1 cellular context compared by ENCODE assay signal in genomic region chr22:19522190-19522880, GRCh38.
A peak's percentile ranks its signal among the peaks of the same experiment; 100 is the strongest.
TF ChIP-seq lines count a peak whose summit lies in the region.

No MANE protein-coding gene starts in this region.

TF ChIP-seq in K562, 482 proteins besides CTCF, POLR2A, EP300 and RAD21 (continued from another document and continues in another):
- TF ChIP-seq ZBTB2 (IDR thresholded peaks at IDR 0.05) (no peak), POLR2AphosphoS5 (IDR thresholded peaks at IDR 0.05; ENCODE audit: control insufficient read depth, insufficient read depth, low read depth, low read length) (peak; percentile 67; the same call in 1 of the 2 replicates), POLR2B (IDR thresholded peaks at IDR 0.05; ENCODE audit: low read depth, partially characterized antibody) (peak; percentile 43), MEIS2 (IDR thresholded peaks at IDR 0.05; ENCODE audit: partially characterized antibody) (no peak), KAT2B (IDR thresholded peaks at IDR 0.05; ENCODE audit: low read depth, low read length) (no peak), CREB1 (IDR thresholded peaks at IDR 0.05) (no peak), CREB1 (CRISPR knock-in tag; IDR thresholded peaks at IDR 0.05) (no peak), ZNF830 (CRISPR knock-in tag; IDR thresholded peaks at IDR 0.05) (no peak), CCNT2 (IDR thresholded peaks at IDR 0.05; ENCODE audit: borderline replicate concordance, extremely low read depth, insufficient read length, low read depth, low read length) (peak; percentile 46), NCOR1 (IDR thresholded peaks at IDR 0.05) (no peak), ZFX (CRISPR knock-in tag; IDR thresholded peaks at IDR 0.05) (no peak), CBFB (CRISPR knock-in tag; IDR thresholded peaks at IDR 0.05) (no peak), ZNF583 (CRISPR knock-in tag; IDR thresholded peaks at IDR 0.05) (no peak), THAP12 (CRISPR knock-in tag; IDR thresholded peaks at IDR 0.05) (0 out of 2 replicates have a peak, but pooled peaks have one; percentile 4), BRD9 (IDR thresholded peaks at IDR 0.05; ENCODE audit: low read depth, partially characterized antibody) (no peak), BCOR (IDR thresholded peaks at IDR 0.05) (no peak), CBX8 (IDR thresholded peaks at IDR 0.05; ENCODE audit: borderline replicate concordance, extremely low read depth, low read depth, low read length, poor library complexity, severe bottlenecking) (no peak), NELFE (IDR thresholded peaks at IDR 0.05; ENCODE audit: insufficient read depth, insufficient read length) (no peak), THRB (CRISPR knock-in tag; conservative IDR thresholded peaks at IDR 0.05) (no peak), SNIP1 (IDR thresholded peaks at IDR 0.05; ENCODE audit: low read depth) (no peak), C11orf30 (IDR thresholded peaks at IDR 0.05; ENCODE audit: low read depth) (no peak), ZNF239 (CRISPR knock-in tag; IDR thresholded peaks at IDR 0.05) (no peak), NUFIP1 (IDR thresholded peaks at IDR 0.05; ENCODE audit: partially characterized antibody) (no peak), PRMT5 (CRISPR knock-in tag; IDR thresholded peaks at IDR 0.05) (no peak), THRA (IDR thresholded peaks at IDR 0.05) (no peak), SREBF2 (CRISPR knock-in tag; IDR thresholded peaks at IDR 0.05) (no peak), RHOXF2B (CRISPR knock-in tag; conservative IDR thresholded peaks at IDR 0.05) (no peak), NFATC3 (IDR thresholded peaks at IDR 0.05) (no peak), SRF (CRISPR knock-in tag; IDR thresholded peaks at IDR 0.05) (no peak), SNAPC5 (CRISPR knock-in tag; IDR thresholded peaks at IDR 0.05) (no peak), ZNF263 (CRISPR knock-in tag; IDR thresholded peaks at IDR 0.05; ENCODE audit: borderline replicate concordance) (no peak), LARP7 (IDR thresholded peaks at IDR 0.05) (no peak), ZNF12 (CRISPR knock-in tag; IDR thresholded peaks at IDR 0.05) (no peak), ZNF57 (CRISPR knock-in tag; IDR thresholded peaks at IDR 0.05) (no peak), RBM39 (optimal IDR thresholded peaks at IDR 0.05; ENCODE audit: low read depth, low read length) (no peak), MAZ (CRISPR knock-in tag; conservative IDR thresholded peaks at IDR 0.05 in 1 of 2, IDR thresholded peaks at IDR 0.05 in 1 of 2) (no peak), MED1 (CRISPR knock-in tag; IDR thresholded peaks at IDR 0.05; ENCODE audit: borderline replicate concordance) (no peak), POLR2H (tag; IDR thresholded peaks at IDR 0.05; ENCODE audit: low read depth) (no peak), HMBOX1 (IDR thresholded peaks at IDR 0.05) (no peak), ZNF280B (CRISPR knock-in tag; IDR thresholded peaks at IDR 0.05) (no peak), NR0B1 (IDR thresholded peaks at IDR 0.05; ENCODE audit: partially characterized antibody) (no peak), NFE2L1 (tag; IDR thresholded peaks at IDR 0.05; ENCODE audit: borderline replicate concordance, low read depth) (no peak), ETS1 (conservative IDR thresholded peaks at IDR 0.05; ENCODE audit: control insufficient read depth, low read depth, low read length) (no peak), DMBX1 (CRISPR knock-in tag; IDR thresholded peaks at IDR 0.05; ENCODE audit: borderline replicate concordance) (no peak), ZC3H4 (CRISPR knock-in tag; IDR thresholded peaks at IDR 0.05; ENCODE audit: borderline replicate concordance) (no peak), NR2C1 (IDR thresholded peaks at IDR 0.05) (no peak), NR2C1 (tag; IDR thresholded peaks at IDR 0.05) (no peak), FIP1L1 (IDR thresholded peaks at IDR 0.05; ENCODE audit: low read depth, low read length, poor library complexity, severe bottlenecking) (no peak), ZNF584 (CRISPR knock-in tag; IDR thresholded peaks at IDR 0.05; ENCODE audit: low read depth) (no peak), TCF3 (CRISPR knock-in tag; IDR thresholded peaks at IDR 0.05) (no peak), SETDB1 (IDR thresholded peaks at IDR 0.05; ENCODE audit: low read length) (no peak), ILF3 (IDR thresholded peaks at IDR 0.05; ENCODE audit: borderline replicate concordance) (no peak), MLX (CRISPR knock-in tag; conservative IDR thresholded peaks at IDR 0.05) (no peak), RBM14 (IDR thresholded peaks at IDR 0.05; ENCODE audit: borderline replicate concordance, insufficient read depth, low read depth, low read length) (no peak), SOX6 (IDR thresholded peaks at IDR 0.05) (no peak), SIRT6 (IDR thresholded peaks at IDR 0.05; ENCODE audit: low read depth, low read length) (no peak), ATF4 (CRISPR knock-in tag; IDR thresholded peaks at IDR 0.05) (no peak), USF1 (CRISPR knock-in tag; IDR thresholded peaks at IDR 0.05) (no peak; the same call in 1 of the 2 replicates), GTF2A2 (tag; IDR thresholded peaks at IDR 0.05) (no peak), ZNF324 (CRISPR knock-in tag; IDR thresholded peaks at IDR 0.05) (no peak), ETS2 (tag; IDR thresholded peaks at IDR 0.05; ENCODE audit: borderline replicate concordance, poor library complexity, severe bottlenecking) (no peak), WHSC1 (IDR thresholded peaks at IDR 0.05; ENCODE audit: low read length) (no peak), ZNF3 (CRISPR knock-in tag; IDR thresholded peaks at IDR 0.05) (no peak), ZNF212 (CRISPR knock-in tag; IDR thresholded peaks at IDR 0.05) (no peak), HMG20A (CRISPR knock-in tag; conservative IDR thresholded peaks at IDR 0.05) (no peak), TEAD4 (IDR thresholded peaks at IDR 0.05; ENCODE audit: low read length) (no peak), TEAD4 (CRISPR knock-in tag; IDR thresholded peaks at IDR 0.05; ENCODE audit: borderline replicate concordance) (0 out of 2 replicates have a peak, but pooled peaks have one; percentile 56), ARNT (IDR thresholded peaks at IDR 0.05) (no peak)
